Comparison of ENCODE assay signal across 11 cellular contexts in the genomic region with DNA sequence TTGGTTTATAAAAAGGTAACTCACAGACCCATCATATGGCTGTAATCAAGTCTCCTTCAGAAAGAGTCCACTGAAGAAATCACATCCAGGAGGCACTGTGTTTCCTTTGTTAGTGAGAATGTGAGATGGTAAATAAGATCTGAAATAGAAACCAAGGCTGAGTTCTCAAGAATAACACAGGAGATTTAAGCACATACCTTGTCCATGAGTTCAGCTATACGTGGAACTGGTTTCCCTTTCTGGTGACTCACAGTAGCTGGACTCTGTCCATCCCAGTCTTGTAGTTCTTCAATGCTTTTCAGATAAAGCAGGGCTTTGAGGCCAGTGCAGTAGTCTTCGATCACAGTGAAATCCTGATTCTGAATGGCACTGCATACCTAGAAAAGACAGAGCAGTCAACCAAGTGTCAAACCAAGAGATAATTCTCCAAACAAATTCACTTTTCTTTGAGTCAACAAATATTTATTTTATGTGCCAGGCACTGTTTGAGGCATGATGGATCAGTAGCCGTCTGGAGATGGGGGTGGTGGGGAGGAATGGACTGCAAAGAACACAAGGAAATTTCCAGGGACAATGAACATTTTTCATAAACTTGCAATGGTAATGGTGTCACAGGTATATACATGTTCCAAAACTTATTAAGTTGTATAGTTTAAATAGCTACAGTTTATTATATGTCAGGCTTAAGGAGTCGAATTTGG.
DNase-seq lines count a peak whose midpoint lies in the region; ATAC-seq and TF ChIP-seq lines count a peak whose summit lies in the region.
"Had no signal": no experiment of that assay in that cellular context is flagged by ENCODE, and none has a peak within 500 bp of the region (broad histone marks: within the 10 kb centered on the region; RNA-seq: fewer than 3 reads in every experiment).

No MANE protein-coding gene starts in this region.

- no peak overlapping the region for H3K4me3 Mint-ChIP-seq in activated CD4-positive, alpha-beta T cell treated with anti-CD3 and anti-CD28 coated beads for 36 hours
- H3K4me3 Mint-ChIP-seq: activated T-cell treated with anti-CD3 and anti-CD28 coated beads, Interleukin-2, amount 50 U/mL, for 24 hours; memory B cell had no signal

- H3K27ac Mint-ChIP-seq in activated CD4-positive, alpha-beta T cell treated with anti-CD3 and anti-CD28 coated beads for 36 hours: no peak overlapping the region
- H3K27ac Mint-ChIP-seq: activated T-cell treated with anti-CD3 and anti-CD28 coated beads, Interleukin-2, amount 50 U/mL, for 24 hours; memory B cell had no signal

- no peak for TF ChIP-seq CTCF in HCT116 (IDR thresholded peaks at IDR 0.05 in 2 of 3, conservative IDR thresholded peaks at IDR 0.05 in 1 of 3; ENCODE audit: borderline replicate concordance in 1 of 3, insufficient read depth in 1 of 3, low read depth in 2 of 3, low read length in 2 of 3)
- peak; percentile 22 for TF ChIP-seq CTCF in hepatocyte (IDR thresholded peaks at IDR 0.05; ENCODE audit: poor library complexity)
- TF ChIP-seq CTCF in stomach (IDR thresholded peaks at IDR 0.05): no peak

- no peaks in the 10 kb centered on the region for H3K9me3 Mint-ChIP-seq in activated CD4-positive, alpha-beta T cell treated with anti-CD3 and anti-CD28 coated beads for 36 hours (ENCODE audit: low read depth)
- H3K9me3 Mint-ChIP-seq: activated T-cell treated with anti-CD3 and anti-CD28 coated beads, Interleukin-2, amount 50 U/mL, for 24 hours had no signal

- peak; percentile 67 for ATAC-seq in HCT116
- ATAC-seq in HG03175 (IDR thresholded peaks at IDR 0.05; ENCODE audit: unreplicated experiment): no peak
- ATAC-seq in HG03442 (IDR thresholded peaks at IDR 0.05; ENCODE audit: unreplicated experiment): no peak
- ATAC-seq in activated CD4-positive, alpha-beta T cell treated with anti-CD3 and anti-CD28 coated beads for 36 hours: no peak

- H3K27me3 ChIP-seq in HCT116 (ENCODE audit: insufficient read depth, low read length): no peaks in the 10 kb centered on the region
- no peaks in the 10 kb centered on the region for H3K27me3 ChIP-seq in adipocyte (replicated peaks; ENCODE audit: control insufficient read depth, insufficient read depth, low read length)
- no peaks in the 10 kb centered on the region for H3K27me3 ChIP-seq in hepatocyte
- H3K27me3 ChIP-seq in stomach: no peaks in the 10 kb centered on the region

- H3K9ac ChIP-seq in HCT116 (ENCODE audit: low read length): no peak overlapping the region
- H3K9ac ChIP-seq in adipocyte (ENCODE audit: low read length): no peak overlapping the region

- H3K4me2 ChIP-seq in HCT116 (ENCODE audit: low read length) (peak overlapping the region; percentile 44), hepatocyte (peak overlapping the region; percentile 55)

- intact Hi-C loops in HCT116 (cut with micrococcal nuclease) (no loop called here), stomach (cut with DNase I; ENCODE audit: low total_unique reads) (no loop called here)
- intact Hi-C loops in activated CD4-positive, alpha-beta T cell treated with anti-CD3 and anti-CD28 coated beads for 36 hours (cut with DNase I, micrococcal nuclease): no loop called here

- no peak overlapping the region for H3K4me3 ChIP-seq in HCT116 (replicated peaks in 1 of 2; ENCODE audit: low read depth in 1 of 2, low read length in 2 of 2)
- H3K4me3 ChIP-seq in adipocyte (ENCODE audit: low read length): no peak overlapping the region
- no peak overlapping the region for H3K4me3 ChIP-seq in hepatocyte
- no peak overlapping the region for H3K4me3 ChIP-seq in stomach
- H3K4me3 ChIP-seq: thoracic aorta had no signal

- BruUV-seq in HCT116 (replicated peaks; lab: Mats Ljungman, UMichigan): no TSS peak

- H4K20me1 ChIP-seq in HCT116 (ENCODE audit: insufficient read depth) (no peaks in the 10 kb centered on the region), hepatocyte (ENCODE audit: insufficient read depth, poor library complexity, severe bottlenecking) (no peaks in the 10 kb centered on the region)

- peak; percentile 42 for DNase-seq in HCT116 (ENCODE audit: low read depth, low spot score)
- DNase-seq in adipocyte (ENCODE audit: low read depth): peak; percentile 93
- DNase-seq in hepatocyte (ENCODE audit: low spot score): peak; percentile 79
- DNase-seq in stomach: peak; percentile 55
- no peak for DNase-seq in activated CD4-positive, alpha-beta T cell treated with anti-CD3 and anti-CD28 coated beads for 36 hours
- DNase-seq in stimulated activated CD4-positive, alpha-beta T cell treated with anti-CD3 and anti-CD28 coated beads, Interleukin-2, amount 100 ng/mL, for 24 hours: no peak
- DNase-seq: activated T-cell treated with anti-CD3 and anti-CD28 coated beads, Interleukin-2, amount 50 U/mL, for 24 hours had no signal

- no peaks in the 10 kb centered on the region for H3K9me2 ChIP-seq in HCT116 (ENCODE audit: insufficient read depth)
- no peaks in the 10 kb centered on the region for H3K9me2 ChIP-seq in hepatocyte (replicated peaks; ENCODE audit: insufficient read depth)

- no peak for TF ChIP-seq EP300 in stomach (IDR thresholded peaks at IDR 0.05)

- no peaks in the 10 kb centered on the region for H3K9me3 ChIP-seq in HCT116 (ENCODE audit: control insufficient read depth in 1 of 2, insufficient read depth in 1 of 2, low read depth in 1 of 2, low read length in 2 of 2)
- H3K9me3 ChIP-seq in adipocyte (ENCODE audit: control insufficient read depth, low read length): no peaks in the 10 kb centered on the region
- H3K9me3 ChIP-seq in hepatocyte (ENCODE audit: low read depth): no peaks in the 10 kb centered on the region
- H3K9me3 ChIP-seq in stomach: no peaks in the 10 kb centered on the region
- H3K9me3 ChIP-seq: thoracic aorta had no signal

- CTCF ChIA-PET in HCT116 (lab: Charles Lee): no interaction called here
- CTCF ChIA-PET in activated CD4-positive, alpha-beta T cell treated with anti-CD3 and anti-CD28 coated beads for 36 hours (lab: Charles Lee): no interaction called here

- TF ChIP-seq RAD21 in HCT116 (IDR thresholded peaks at IDR 0.05; ENCODE audit: low read depth): 0 out of 2 replicates have a peak, but pooled peaks have one; percentile 13

- H3K79me2 ChIP-seq in HCT116 (ENCODE audit: insufficient read depth, low read length) (no peaks in the 10 kb centered on the region), hepatocyte (no peaks in the 10 kb centered on the region)

- H3K27me3 Mint-ChIP-seq in activated CD4-positive, alpha-beta T cell treated with anti-CD3 and anti-CD28 coated beads for 36 hours: no peaks in the 10 kb centered on the region
- H3K27me3 Mint-ChIP-seq: activated T-cell treated with anti-CD3 and anti-CD28 coated beads, Interleukin-2, amount 50 U/mL, for 24 hours; memory B cell had no signal

- TF ChIP-seq POLR2A in HCT116 (IDR thresholded peaks at IDR 0.05; ENCODE audit: borderline replicate concordance, extremely low read depth, insufficient read depth, insufficient read length): no peak
- TF ChIP-seq POLR2A in stomach (IDR thresholded peaks at IDR 0.05): no peak

- H2AFZ ChIP-seq in HCT116 (ENCODE audit: low read depth, low read length, poor library complexity, severe bottlenecking) (no peak overlapping the region), hepatocyte (no peak overlapping the region)

- H3K4me1 ChIP-seq in HCT116 (ENCODE audit: control insufficient read depth in 1 of 2, insufficient read depth in 2 of 2, low read length in 2 of 2) (peaks cover 4 to 16% of the 10 kb centered on the region in 2 experiments; a peak in 3 of 4 replicates), adipocyte (ENCODE audit: control insufficient read depth, insufficient read depth, low read length) (peaks cover 7% of the 10 kb centered on the region), hepatocyte (ENCODE audit: insufficient read depth) (no peaks in the 10 kb centered on the region), stomach (peaks cover 0 to 5% (median 0%) of the 10 kb centered on the region in 4 donors)

- H3K27ac ChIP-seq in HCT116 (ENCODE audit: low read depth, low read length) (no peak overlapping the region), hepatocyte (peak overlapping the region; percentile 69), stomach (peak overlapping the region in 1 of 5 donors; percentile 5)
- H3K27ac ChIP-seq: thoracic aorta had no signal

- H3K4me1 Mint-ChIP-seq in activated CD4-positive, alpha-beta T cell treated with anti-CD3 and anti-CD28 coated beads for 36 hours: no peaks in the 10 kb centered on the region
- H3K4me1 Mint-ChIP-seq: memory B cell had no signal

- POLR2A ChIA-PET in HCT116 (lab: Charles Lee): no interaction called here
- POLR2A ChIA-PET in activated CD4-positive, alpha-beta T cell treated with anti-CD3 and anti-CD28 coated beads for 36 hours (lab: Charles Lee): no interaction called here

- RAD21 ChIA-PET in HCT116 (lab: Charles Lee; ENCODE audit: low non-redundant PET in 1 of 2, low total read pairs in 2 of 2, uncharacterized antibody in 2 of 2, unreplicated experiment in 2 of 2): no interaction called here

- 57% methylated on average over 4 of the region's 4 CpGs for WGBS in hepatocyte (ENCODE audit: low lambda C conversion rate, missing lambda C conversion rate)
- WGBS in stomach, 5 donors: 43 to 64% (median 49%) methylated on average over 4 of the region's 4 CpGs

- H3K36me3 Mint-ChIP-seq in activated CD4-positive, alpha-beta T cell treated with anti-CD3 and anti-CD28 coated beads for 36 hours (ENCODE audit: low read depth): peaks cover 8% of the 10 kb centered on the region
- H3K36me3 Mint-ChIP-seq: memory B cell had no signal

- no peaks in the 10 kb centered on the region for H3K36me3 ChIP-seq in HCT116 (ENCODE audit: control insufficient read depth in 1 of 2, insufficient read depth in 2 of 2, low read length in 2 of 2)
- H3K36me3 ChIP-seq in adipocyte (ENCODE audit: control insufficient read depth, insufficient read depth, low read length, severe bottlenecking): no peaks in the 10 kb centered on the region
- no peaks in the 10 kb centered on the region for H3K36me3 ChIP-seq in hepatocyte (replicated peaks; ENCODE audit: insufficient read depth, low read depth)
- H3K36me3 ChIP-seq in stomach: peaks cover 0 to 14% (median 3%) of the 10 kb centered on the region in 4 donors
- H3K36me3 ChIP-seq: thoracic aorta had no signal

TF ChIP-seq in HCT116, 20 proteins besides CTCF, POLR2A, EP300 and RAD21 (continues in another document):
- no peak for TF ChIP-seq SP1 (IDR thresholded peaks at IDR 0.05; ENCODE audit: low read depth)
- TF ChIP-seq JUND (IDR thresholded peaks at IDR 0.05): peak; percentile 52

Comparison
In these comparisons a context has a peak if more than half of its experiments do, and no peak if none do; other contexts are left out.
1. DNase-seq: peak in HCT116 (single experiment), adipocyte (single experiment), hepatocyte (single experiment) and stomach (single experiment); none in activated CD4-positive, alpha-beta T cell treated with anti-CD3 and anti-CD28 coated beads for 36 hours (single experiment) and stimulated activated CD4-positive, alpha-beta T cell treated with anti-CD3 and anti-CD28 coated beads, Interleukin-2, amount 100 ng/mL, for 24 hours (0 of 2).